ENCODE assay signal across 10 cellular contexts in genomic region chr13:42883771-42884170, GRCh38.
A peak's percentile ranks its signal among the peaks of the same experiment; 100 is the strongest.
DNase-seq lines count a peak whose midpoint lies in the region; ATAC-seq and TF ChIP-seq lines count a peak whose summit lies in the region.
"Had no signal": no experiment of that assay in that cellular context is flagged by ENCODE, and none has a peak within 500 bp of the region (broad histone marks: within the 10 kb centered on the region; RNA-seq: fewer than 3 reads in every experiment).

No MANE protein-coding gene starts in this region.

- in situ Hi-C loops in astrocyte of the spinal cord (cut with HindIII; ENCODE audit: low sequenced_read_pairs): no loop called here

- DNase-seq in EL (peak; percentile 65), NCI-H146 (lab: John Stamatoyannopoulos, UW) (peak; percentile 77), astrocyte of the spinal cord (ENCODE audit: low read depth, low spot score) (peak; percentile 51), mesothelial cell of epicardium (ENCODE audit: low spot score in 2 of 2, unreplicated experiment in 2 of 2) (no peak), KG1 (lab: John Stamatoyannopoulos, UW) (no peak), pons (ENCODE audit: low spot score) (no peak)
- DNase-seq in activated CD4-positive, CD25-positive, alpha-beta regulatory T cell treated with anti-CD3 and anti-CD28 coated beads, Interleukin-2, amount 50 U/mL, for 72 hours: no peak
- DNase-seq: activated CD8-positive, alpha-beta T cell treated with anti-CD3 and anti-CD28 coated beads, Interleukin-2, amount 10 ng/mL, durations not matched to agents 7 days and 5 days; lower lobe of right lung had no signal

- H3K4me1 Mint-ChIP-seq in mesothelial cell of epicardium: peaks cover 46% of the 10 kb centered on the region

- H3K4me3 ChIP-seq in astrocyte of the spinal cord (ENCODE audit: low read depth, low read length): no peak overlapping the region
- H3K4me3 ChIP-seq: lower lobe of right lung had no signal

- H3K36me3 Mint-ChIP-seq in mesothelial cell of epicardium: peaks cover 24% of the 10 kb centered on the region

- no peaks in the 10 kb centered on the region for H3K9me3 Mint-ChIP-seq in mesothelial cell of epicardium

- peak overlapping the region; percentile 28 for H3K27ac Mint-ChIP-seq in mesothelial cell of epicardium
- H3K27ac Mint-ChIP-seq: activated CD8-positive, alpha-beta T cell treated with anti-CD3 and anti-CD28 coated beads, Interleukin-2, amount 10 ng/mL, durations not matched to agents 7 days and 5 days had no signal

- no peak overlapping the region for H3K4me3 Mint-ChIP-seq in mesothelial cell of epicardium
- H3K4me3 Mint-ChIP-seq: activated CD8-positive, alpha-beta T cell treated with anti-CD3 and anti-CD28 coated beads, Interleukin-2, amount 10 ng/mL, durations not matched to agents 7 days and 5 days had no signal

- no peak for ATAC-seq in HG03196 (IDR thresholded peaks at IDR 0.05; ENCODE audit: unreplicated experiment)
- ATAC-seq: activated CD8-positive, alpha-beta T cell treated with anti-CD3 and anti-CD28 coated beads, Interleukin-2, amount 10 ng/mL, durations not matched to agents 7 days and 5 days had no signal

- peak; percentile 14 for TF ChIP-seq CTCF in astrocyte of the spinal cord (IDR thresholded peaks at IDR 0.05; ENCODE audit: low read depth, low read length)
- no peak for TF ChIP-seq CTCF in mesothelial cell of epicardium (IDR thresholded peaks at IDR 0.05; ENCODE audit: unreplicated experiment)

- H3K27me3 Mint-ChIP-seq in mesothelial cell of epicardium (ENCODE audit: low read depth): peaks cover 2% of the 10 kb centered on the region

Comparison
In these comparisons a context has a peak if more than half of its experiments do, and no peak if none do; other contexts are left out.
1. DNase-seq: peak in EL (single experiment), NCI-H146 (single experiment) and astrocyte of the spinal cord (single experiment); none in mesothelial cell of epicardium (0 of 2), KG1 (single experiment), pons (single experiment) and activated CD4-positive, CD25-positive, alpha-beta regulatory T cell treated with anti-CD3 and anti-CD28 coated beads, Interleukin-2, amount 50 U/mL, for 72 hours (single experiment).